24 cellular contexts compared by ENCODE assay signal in the genomic region with DNA sequence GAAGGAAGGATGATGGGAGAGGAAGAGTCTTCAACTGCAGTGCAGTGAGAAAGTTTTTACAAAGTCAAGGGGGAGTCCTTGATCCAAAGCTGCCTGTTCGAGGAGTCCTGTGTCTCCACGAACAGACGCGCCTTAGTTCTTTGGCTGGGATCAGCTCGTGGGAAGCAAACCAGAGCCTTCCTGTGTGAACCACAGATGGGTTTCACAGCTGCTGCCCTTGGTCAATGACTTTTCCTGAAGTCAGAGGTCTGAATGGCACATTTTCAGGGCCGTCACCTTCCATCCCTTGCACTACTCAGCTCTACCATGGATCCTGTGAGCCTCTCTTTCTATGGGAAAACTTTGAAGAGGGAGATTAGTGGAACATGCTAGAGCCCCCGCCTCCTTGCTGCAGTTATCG. TPM values are rescaled to one million over a fixed set of nuclear protein-coding genes. Genes with fewer than 3 reads are reported as not detected.
"Had no signal": no experiment of that assay in that cellular context is flagged by ENCODE, and none has a peak within 500 bp of the region (broad histone marks: within the 10 kb centered on the region; RNA-seq: fewer than 3 reads in every experiment).

No MANE protein-coding gene starts in this region.

- H3K27ac ChIP-seq: brain microvascular endothelial cell, dorsolateral prefrontal cortex, foreskin keratinocyte, lower lobe of right lung, neural progenitor cell, spleen, transverse colon, vagina had no signal

- H3K9me3 ChIP-seq: lower lobe of right lung, spleen, transverse colon, vagina had no signal

- H3K9me3 Mint-ChIP-seq: activated CD4-positive, alpha-beta T cell treated with anti-CD3 and anti-CD28 coated beads, Interleukin-2, amount 10 ng/mL, durations not matched to agents 7 days and 5 days; activated naive CD4-positive, alpha-beta T cell treated with anti-CD3 and anti-CD28 coated beads, Interleukin-2, amount 10 ng/mL, durations not matched to agents 7 days and 5 days; activated naive CD8-positive, alpha-beta T cell treated with anti-CD3 and anti-CD28 coated beads, Interleukin-2, amount 50 U/mL, for 24 hours; neural progenitor cell; stimulated activated naive B cell treated with anti-CD40 and anti-IgM and Interleukin-4, amounts not matched to agents 10 μg/mL and 1 μg/mL and 100 μg/mL, for 72 hours had no signal

- H3K36me3 Mint-ChIP-seq: neural progenitor cell; stimulated activated naive B cell treated with anti-CD40 and anti-IgM and Interleukin-4, amounts not matched to agents 10 μg/mL and 1 μg/mL and 100 μg/mL, for 72 hours had no signal

- DNase-seq: activated CD4-positive, alpha-beta T cell treated with anti-CD3 and anti-CD28 coated beads, Interleukin-2, amount 10 ng/mL, durations not matched to agents 7 days and 5 days; activated CD8-positive, alpha-beta memory T cell treated with anti-CD3 and anti-CD28 coated beads for 24 hours; activated CD8-positive, alpha-beta memory T cell treated with anti-CD3 and anti-CD28 coated beads, Interleukin-2, amount 50 U/mL, for 48 hours; activated effector memory CD4-positive, alpha-beta T cell treated with Interleukin-2 at 50 U/mL for 16 hours; activated naive CD4-positive, alpha-beta T cell treated with anti-CD3 and anti-CD28 coated beads, Interleukin-2, amount 10 ng/mL, durations not matched to agents 7 days and 5 days; activated naive CD8-positive, alpha-beta T cell treated with anti-CD3 and anti-CD28 coated beads, Interleukin-2, amount 50 U/mL, for 24 hours; activated T-cell treated with anti-CD3 and anti-CD28 coated beads, Interleukin-2, amount 50 U/mL, for 48 hours; anterior cingulate cortex; brain microvascular endothelial cell; central memory CD4-positive, alpha-beta T cell; dorsolateral prefrontal cortex; foreskin keratinocyte; hypothalamus; lower lobe of right lung; spleen; stimulated activated naive B cell treated with anti-CD40 and anti-IgM and Interleukin-4, amounts not matched to agents 10 μg/mL and 1 μg/mL and 100 μg/mL, for 72 hours; T-helper 1 cell; T-helper 9 cell; transverse colon had no signal

- H3K27ac Mint-ChIP-seq: activated CD4-positive, alpha-beta T cell treated with anti-CD3 and anti-CD28 coated beads, Interleukin-2, amount 10 ng/mL, durations not matched to agents 7 days and 5 days; activated naive CD8-positive, alpha-beta T cell treated with anti-CD3 and anti-CD28 coated beads, Interleukin-2, amount 50 U/mL, for 24 hours; neural progenitor cell; stimulated activated naive B cell treated with anti-CD40 and anti-IgM and Interleukin-4, amounts not matched to agents 10 μg/mL and 1 μg/mL and 100 μg/mL, for 72 hours had no signal

- H3K36me3 ChIP-seq: brain microvascular endothelial cell, lower lobe of right lung, neural progenitor cell, spleen, transverse colon, vagina had no signal

- H3K4me2 ChIP-seq: neural progenitor cell had no signal

- H3K27me3 Mint-ChIP-seq: activated CD4-positive, alpha-beta T cell treated with anti-CD3 and anti-CD28 coated beads, Interleukin-2, amount 10 ng/mL, durations not matched to agents 7 days and 5 days; activated naive CD8-positive, alpha-beta T cell treated with anti-CD3 and anti-CD28 coated beads, Interleukin-2, amount 50 U/mL, for 24 hours had no signal

- H2AFZ ChIP-seq: neural progenitor cell had no signal

- H3K4me3 Mint-ChIP-seq: activated CD4-positive, alpha-beta T cell treated with anti-CD3 and anti-CD28 coated beads, Interleukin-2, amount 10 ng/mL, durations not matched to agents 7 days and 5 days; activated naive CD4-positive, alpha-beta T cell treated with anti-CD3 and anti-CD28 coated beads, Interleukin-2, amount 10 ng/mL, durations not matched to agents 7 days and 5 days; activated naive CD8-positive, alpha-beta T cell treated with anti-CD3 and anti-CD28 coated beads, Interleukin-2, amount 50 U/mL, for 24 hours; stimulated activated naive B cell treated with anti-CD40 and anti-IgM and Interleukin-4, amounts not matched to agents 10 μg/mL and 1 μg/mL and 100 μg/mL, for 72 hours had no signal

- H3K4me3 ChIP-seq: dorsolateral prefrontal cortex, lower lobe of right lung, neural progenitor cell, spleen, transverse colon, vagina had no signal

- H3K27me3 ChIP-seq: dorsolateral prefrontal cortex, neural progenitor cell, vagina had no signal

- ATAC-seq: activated naive CD8-positive, alpha-beta T cell treated with anti-CD3 and anti-CD28 coated beads, Interleukin-2, amount 50 U/mL, for 24 hours; foreskin keratinocyte; lower lobe of right lung; sciatic nerve; stimulated activated naive B cell treated with anti-CD40 and anti-IgM and Interleukin-4, amounts not matched to agents 10 μg/mL and 1 μg/mL and 100 μg/mL, for 72 hours had no signal

- H3K4me1 ChIP-seq: foreskin keratinocyte had no signal

RNA-seq across cellular contexts. Expression of a gene that starts 4.2 kb away (rescaled TPM):
- total RNA-seq: mesenteric fat pad had no signal
- polyA plus RNA-seq: fibroblast of lung had no signal
